2 cellular contexts compared by ENCODE assay signal in genomic region chr1:227913446-227913968, GRCh38.
TF ChIP-seq lines count a peak whose summit lies in the region.

No MANE protein-coding gene starts in this region.

TF ChIP-seq in GM23338, 12 proteins besides CTCF, POLR2A, EP300 and RAD21:
- TF ChIP-seq EZH2 (IDR thresholded peaks at IDR 0.05; ENCODE audit: low read depth, unreplicated experiment): no peak
- TF ChIP-seq STAT1 (IDR thresholded peaks at IDR 0.05; ENCODE audit: unreplicated experiment): no peak
- no peak for TF ChIP-seq REST (IDR thresholded peaks at IDR 0.05; ENCODE audit: unreplicated experiment)
- no peak for TF ChIP-seq CREB1 (CRISPR knock-in tag; IDR thresholded peaks at IDR 0.05; ENCODE audit: low read depth)
- no peak for TF ChIP-seq POLR2AphosphoS5 (IDR thresholded peaks at IDR 0.05; ENCODE audit: low read depth)
- TF ChIP-seq ZNF114 (CRISPR knock-in tag; IDR thresholded peaks at IDR 0.05): no peak

TF ChIP-seq in IMR-90, 13 proteins besides CTCF, POLR2A, EP300 and RAD21:
- TF ChIP-seq RCOR1 (IDR thresholded peaks at IDR 0.05; ENCODE audit: insufficient replicate concordance, low read length): no peak
- no peak for TF ChIP-seq MAFK (IDR thresholded peaks at IDR 0.05; ENCODE audit: low read depth, low read length)
- TF ChIP-seq CHD1 (IDR thresholded peaks at IDR 0.05; ENCODE audit: low read depth, low read length): no peak
- TF ChIP-seq SMC3 (IDR thresholded peaks at IDR 0.05; ENCODE audit: low read depth, low read length): no peak
- no peak for TF ChIP-seq RFX5 (IDR thresholded peaks at IDR 0.05; ENCODE audit: low read depth, low read length)
- TF ChIP-seq MXI1 (IDR thresholded peaks at IDR 0.05; ENCODE audit: borderline replicate concordance, low read depth, low read length): no peak
- TF ChIP-seq USF2 (IDR thresholded peaks at IDR 0.05; ENCODE audit: low read depth, low read length): no peak
- TF ChIP-seq BHLHE40 (IDR thresholded peaks at IDR 0.05; ENCODE audit: low read depth, low read length): no peak
- TF ChIP-seq FOS (IDR thresholded peaks at IDR 0.05; ENCODE audit: low read depth, low read length): no peak
- no peak for TF ChIP-seq ELK1 (IDR thresholded peaks at IDR 0.05; ENCODE audit: borderline replicate concordance, low read depth, low read length)
- no peak for TF ChIP-seq CEBPB (IDR thresholded peaks at IDR 0.05; ENCODE audit: low read depth, low read length)
